In genomic region chr9:89742660-89743059, GRCh38 we compare ENCODE assay signal across 20 cellular contexts.
A peak's percentile ranks its signal among the peaks of the same experiment; 100 is the strongest.
DNase-seq lines count a peak whose midpoint lies in the region; ATAC-seq, FAIRE-seq and TF ChIP-seq lines count a peak whose summit lies in the region.
"Had no signal": no experiment of that assay in that cellular context is flagged by ENCODE, and none has a peak within 500 bp of the region (broad histone marks: within the 10 kb centered on the region; RNA-seq: fewer than 3 reads in every experiment).

No MANE protein-coding gene starts in this region.

- peak overlapping the region in 9 of 11 experiments; percentile 3 to 94 (median 82); a peak in 17 of 22 replicates for H3K27ac ChIP-seq in BLaER1 treated with 17β-estradiol and CSF1 and Interleukin-3, amounts not matched to agents 10 nM and 100 nM
- no peak overlapping the region for H3K27ac ChIP-seq in CD8-positive, alpha-beta memory T cell (ENCODE audit: low read depth, low read length)
- peak overlapping the region; percentile 89 for H3K27ac ChIP-seq in SJCRH30
- H3K27ac ChIP-seq: body of pancreas, left ventricle myocardium inferior, testis had no signal

- FAIRE-seq in GM12891 (lab: Jason Lieb, UNC) (no peak), HTR-8/SVneo (lab: Jason Lieb, UNC) (no peak)
- FAIRE-seq: colon, frontal cortex, RCC 7860 had no signal

- peak overlapping the region; percentile 56 to 98 (median 81) for H3K4me2 ChIP-seq in BLaER1 treated with 17β-estradiol and CSF1 and Interleukin-3, amounts not matched to agents 10 nM and 100 nM

- peak overlapping the region in 3 of 10 experiments; percentile 7 to 22 (median 20); a peak in 4 of 20 replicates for H3K4me3 ChIP-seq in BLaER1 treated with 17β-estradiol and CSF1 and Interleukin-3, amounts not matched to agents 10 nM and 100 nM
- no peak overlapping the region for H3K4me3 ChIP-seq in CD8-positive, alpha-beta memory T cell (ENCODE audit: low read length)
- no peak overlapping the region for H3K4me3 ChIP-seq in SJCRH30
- H3K4me3 ChIP-seq: body of pancreas, left ventricle myocardium inferior, testis had no signal

- peak in 1 of 5 donors; percentile 5 for DNase-seq in CD8-positive, alpha-beta memory T cell
- no peak for DNase-seq in SJCRH30
- peak in 1 of 3 donors; percentile 26 for DNase-seq in immature natural killer cell
- no peak for DNase-seq in GM12891 (ENCODE audit: insufficient read length, low spot score)
- DNase-seq in HTR-8/SVneo (ENCODE audit: insufficient read length, low spot score), result no peak
- DNase-seq: body of pancreas; DMS153; left ventricle myocardium inferior; NCI-H1092 treated with DMSO at 0.1 percent for 48 hours; NCI-H2107; NCI-H524 treated with DMSO at 0.1 percent for 48 hours; stimulated activated CD4-positive, alpha-beta T cell treated with anti-CD3 and anti-CD28 coated beads, Interleukin-2, amount 100 ng/mL, for 48 hours; testis had no signal

- CTCF ChIA-PET in CD8-positive, alpha-beta memory T cell (lab: Charles Lee), result no interaction called here

- peak overlapping the region in 8 of 11 experiments; percentile 45 to 85 (median 70); a peak in 17 of 22 replicates for H3K9ac ChIP-seq in BLaER1 treated with 17β-estradiol and CSF1 and Interleukin-3, amounts not matched to agents 10 nM and 100 nM

- H3K9me3 Mint-ChIP-seq in CD8-positive, alpha-beta memory T cell, result no peaks in the 10 kb centered on the region
- H3K9me3 Mint-ChIP-seq in immature natural killer cell, result no peaks in the 10 kb centered on the region

- H4K20me1 ChIP-seq in BLaER1 treated with 17β-estradiol and CSF1 and Interleukin-3, amounts not matched to agents 10 nM and 100 nM, result no peaks in the 10 kb centered on the region

- no peaks in the 10 kb centered on the region for H3K27me3 ChIP-seq in BLaER1 treated with 17β-estradiol and CSF1 and Interleukin-3, amounts not matched to agents 10 nM and 100 nM
- H3K27me3 ChIP-seq in CD8-positive, alpha-beta memory T cell (ENCODE audit: insufficient read depth, low read length, poor library complexity, severe bottlenecking), result no peaks in the 10 kb centered on the region
- H3K27me3 ChIP-seq in SJCRH30, result no peaks in the 10 kb centered on the region
- H3K27me3 ChIP-seq: body of pancreas, testis had no signal

- no peaks in the 10 kb centered on the region for H3K36me3 Mint-ChIP-seq in CD8-positive, alpha-beta memory T cell
- no peaks in the 10 kb centered on the region for H3K36me3 Mint-ChIP-seq in immature natural killer cell

- H3K4me3 Mint-ChIP-seq in CD8-positive, alpha-beta memory T cell, result peak overlapping the region in 5 of 7 donors; percentile 24 to 75 (median 54)
- peak overlapping the region in 3 of 5 donors; percentile 25 to 74 (median 59) for H3K4me3 Mint-ChIP-seq in immature natural killer cell

- TF ChIP-seq POLR2A in GM12891 (IDR thresholded peaks at IDR 0.05; ENCODE audit: low read depth, low read length), result no peak

- peaks cover 55 to 100% (median 99%) of the 10 kb centered on the region in 10 experiments for H3K4me1 ChIP-seq in BLaER1 treated with 17β-estradiol and CSF1 and Interleukin-3, amounts not matched to agents 10 nM and 100 nM
- peaks cover 61% of the 10 kb centered on the region for H3K4me1 ChIP-seq in CD8-positive, alpha-beta memory T cell (ENCODE audit: insufficient read depth, low read length)
- peaks cover 45% of the 10 kb centered on the region for H3K4me1 ChIP-seq in SJCRH30

- H3K27ac Mint-ChIP-seq in CD8-positive, alpha-beta memory T cell, result peak overlapping the region in 7 of 8 donors; percentile 12 to 90 (median 64)
- peak overlapping the region in 5 of 6 donors; percentile 12 to 82 (median 65) for H3K27ac Mint-ChIP-seq in immature natural killer cell

- POLR2A ChIA-PET in CD8-positive, alpha-beta memory T cell (lab: Charles Lee), result no interaction called here

- H3K4me1 Mint-ChIP-seq in CD8-positive, alpha-beta memory T cell, result peaks cover 49 to 72% (median 62%) of the 10 kb centered on the region in 3 donors
- H3K4me1 Mint-ChIP-seq in immature natural killer cell, result peaks cover 41 to 65% of the 10 kb centered on the region in 2 donors

- ATAC-seq in GM19395 (IDR thresholded peaks at IDR 0.05; ENCODE audit: unreplicated experiment) (no peak), HG02852 (IDR thresholded peaks at IDR 0.05; ENCODE audit: unreplicated experiment) (no peak)
- ATAC-seq: body of pancreas, SK-N-SH treated with all-trans-retinoic acid at 6 μM for 48 hours had no signal

- no peaks in the 10 kb centered on the region for H3K27me3 Mint-ChIP-seq in CD8-positive, alpha-beta memory T cell
- H3K27me3 Mint-ChIP-seq in immature natural killer cell (ENCODE audit: low read depth in 3 of 3), result peaks cover 0 to 7% (median 2%) of the 10 kb centered on the region in 3 donors

- no peaks in the 10 kb centered on the region for H3K36me3 ChIP-seq in BLaER1 treated with 17β-estradiol and CSF1 and Interleukin-3, amounts not matched to agents 10 nM and 100 nM
- no peaks in the 10 kb centered on the region for H3K36me3 ChIP-seq in CD8-positive, alpha-beta memory T cell (ENCODE audit: insufficient read depth, low read length)
- H3K36me3 ChIP-seq in SJCRH30, result no peaks in the 10 kb centered on the region
- H3K36me3 ChIP-seq: left ventricle myocardium inferior had no signal

- peaks cover 0 to 15% (median 6%) of the 10 kb centered on the region in 11 experiments; a peak in 14 of 22 replicates for H3K9me3 ChIP-seq in BLaER1 treated with 17β-estradiol and CSF1 and Interleukin-3, amounts not matched to agents 10 nM and 100 nM (replicated peaks in 1 of 11)
- H3K9me3 ChIP-seq in CD8-positive, alpha-beta memory T cell (ENCODE audit: low read length), result no peaks in the 10 kb centered on the region
- H3K9me3 ChIP-seq in SJCRH30 (replicated peaks), result no peaks in the 10 kb centered on the region
- H3K9me3 ChIP-seq: body of pancreas, testis had no signal

TF ChIP-seq in GM12891, 5 proteins besides CTCF, POLR2A, EP300 and RAD21:
- TF ChIP-seq POU2F2 (IDR thresholded peaks at IDR 0.05; ENCODE audit: low read depth, low read length) (no peak), SPI1 (IDR thresholded peaks at IDR 0.05; ENCODE audit: low read depth, low read length) (no peak), POLR2AphosphoS5 (IDR thresholded peaks at IDR 0.05; ENCODE audit: low read depth, low read length) (no peak), TAF1 (IDR thresholded peaks at IDR 0.05; ENCODE audit: low read depth, low read length) (no peak), PAX5 (IDR thresholded peaks at IDR 0.05; ENCODE audit: insufficient read depth, low read length, severe bottlenecking) (no peak)
